Comparison of ENCODE assay signal across 35 cellular contexts in genomic region chr10:83769421-83769820, GRCh38.
"Had no signal": no experiment of that assay in that cellular context is flagged by ENCODE, and none has a peak within 500 bp of the region (broad histone marks: within the 10 kb centered on the region; RNA-seq: fewer than 3 reads in every experiment).

No MANE protein-coding gene starts in this region.

- FAIRE-seq: RCC 7860, TTC549 had no signal

- ATAC-seq: activated CD4-positive, alpha-beta T cell treated with anti-CD3 and anti-CD28 coated beads for 36 hours; activated CD4-positive, CD25-positive, alpha-beta regulatory T cell treated with anti-CD3 and anti-CD28 coated beads, Interleukin-2, amount 50 U/mL, for 24 hours; activated CD8-positive, alpha-beta T cell treated with anti-CD3 and anti-CD28 coated beads, Interleukin-2, amount 10 ng/mL, durations not matched to agents 7 days and 5 days; body of pancreas; Right ventricle myocardium inferior; WTC11 had no signal

- H3K36me3 ChIP-seq: ascending aorta, breast epithelium had no signal

- H3K27me3 ChIP-seq: ascending aorta, body of pancreas, breast epithelium had no signal

- H3K27ac ChIP-seq: ascending aorta, body of pancreas, breast epithelium, PC-9, RWPE1, SK-N-MC had no signal

- H2AFZ ChIP-seq: PC-9 had no signal

- H3K4me1 Mint-ChIP-seq: activated CD4-positive, alpha-beta T cell treated with anti-CD3 and anti-CD28 coated beads for 36 hours; activated CD4-positive, alpha-beta T cell treated with anti-CD3 and anti-CD28 coated beads, Interleukin-2, amount 10 ng/mL, durations not matched to agents 7 days and 5 days; activated naive CD4-positive, alpha-beta T cell treated with anti-CD3 and anti-CD28 coated beads, Interleukin-2, amount 50 U/mL, for 24 hours; activated naive CD8-positive, alpha-beta T cell treated with anti-CD3 and anti-CD28 coated beads, Interleukin-2, amount 10 ng/mL, durations not matched to agents 7 days and 5 days had no signal

- DNase-seq: activated CD4-positive, alpha-beta T cell treated with anti-CD3 and anti-CD28 coated beads for 36 hours; activated CD4-positive, alpha-beta T cell treated with anti-CD3 and anti-CD28 coated beads, Interleukin-2, amount 10 ng/mL, durations not matched to agents 7 days and 5 days; activated CD4-positive, alpha-beta T cell treated with anti-CD3 and anti-CD28 coated beads, Interleukin-2, amount 50 U/mL, for 48 hours; activated CD8-positive, alpha-beta T cell treated with anti-CD3 and anti-CD28 coated beads, Interleukin-2, amount 10 ng/mL, durations not matched to agents 7 days and 5 days; activated gamma-delta T cell; activated naive CD4-positive, alpha-beta T cell treated with Interleukin-2 at 50 U/mL for 16 hours; activated naive CD8-positive, alpha-beta T cell treated with anti-CD3 and anti-CD28 coated beads, Interleukin-2, amount 10 ng/mL, durations not matched to agents 7 days and 5 days; activated T-cell treated with anti-CD3 and anti-CD28 coated beads, Interleukin-2, amount 50 U/mL, for 24 hours; amygdala; body of pancreas; Karpas-422; KBM-7; NCI-H1048; NCI-H1105 treated with DMSO at 0.1 percent for 48 hours; NCI-H1436; NCI-H1694; NCI-H1930; NCI-H2081 treated with DMSO at 0.1 percent for 48 hours; NCI-H2171; NCI-H510A; NCI-H526; NCI-H748 treated with DMSO at 0.1 percent for 48 hours; PC-9; SIG-M5 had no signal

- H3K4me3 ChIP-seq: ascending aorta, body of pancreas, breast epithelium, PC-9, SK-N-MC had no signal

- H3K4me1 ChIP-seq: ascending aorta, body of pancreas, breast epithelium had no signal

- H3K9me3 Mint-ChIP-seq: activated CD4-positive, alpha-beta T cell treated with anti-CD3 and anti-CD28 coated beads, Interleukin-2, amount 10 ng/mL, durations not matched to agents 7 days and 5 days had no signal

- H3K27me3 Mint-ChIP-seq: activated CD4-positive, alpha-beta T cell treated with anti-CD3 and anti-CD28 coated beads for 36 hours; activated CD4-positive, alpha-beta T cell treated with anti-CD3 and anti-CD28 coated beads, Interleukin-2, amount 10 ng/mL, durations not matched to agents 7 days and 5 days; activated naive CD4-positive, alpha-beta T cell treated with anti-CD3 and anti-CD28 coated beads, Interleukin-2, amount 50 U/mL, for 24 hours; activated naive CD8-positive, alpha-beta T cell treated with anti-CD3 and anti-CD28 coated beads, Interleukin-2, amount 10 ng/mL, durations not matched to agents 7 days and 5 days; activated T-cell treated with anti-CD3 and anti-CD28 coated beads, Interleukin-2, amount 50 U/mL, for 24 hours had no signal

- H3K4me2 ChIP-seq: PC-9 had no signal

- H3K27ac Mint-ChIP-seq: activated CD4-positive, alpha-beta T cell treated with anti-CD3 and anti-CD28 coated beads for 36 hours; activated CD4-positive, alpha-beta T cell treated with anti-CD3 and anti-CD28 coated beads, Interleukin-2, amount 10 ng/mL, durations not matched to agents 7 days and 5 days; activated CD8-positive, alpha-beta T cell treated with anti-CD3 and anti-CD28 coated beads, Interleukin-2, amount 10 ng/mL, durations not matched to agents 7 days and 5 days; activated naive CD4-positive, alpha-beta T cell treated with anti-CD3 and anti-CD28 coated beads, Interleukin-2, amount 50 U/mL, for 24 hours; activated naive CD8-positive, alpha-beta T cell treated with anti-CD3 and anti-CD28 coated beads, Interleukin-2, amount 10 ng/mL, durations not matched to agents 7 days and 5 days; activated T-cell treated with anti-CD3 and anti-CD28 coated beads, Interleukin-2, amount 50 U/mL, for 24 hours; activated T-helper 2 cell treated with anti-CD3 and anti-CD28 coated beads, Interferon-gamma antibody, Interleukin-2, Interleukin-4, amounts not matched to agents 10 μg/mL and 5 μg/mL and 100 μg/mL, durations not matched to agents 14 hours and 24 hours and 36 hours; WTC11 had no signal

- H3K4me3 Mint-ChIP-seq: activated CD4-positive, alpha-beta T cell treated with anti-CD3 and anti-CD28 coated beads for 36 hours; activated CD4-positive, alpha-beta T cell treated with anti-CD3 and anti-CD28 coated beads, Interleukin-2, amount 10 ng/mL, durations not matched to agents 7 days and 5 days; activated CD8-positive, alpha-beta T cell treated with anti-CD3 and anti-CD28 coated beads, Interleukin-2, amount 10 ng/mL, durations not matched to agents 7 days and 5 days; activated naive CD4-positive, alpha-beta T cell treated with anti-CD3 and anti-CD28 coated beads, Interleukin-2, amount 50 U/mL, for 24 hours; activated naive CD8-positive, alpha-beta T cell treated with anti-CD3 and anti-CD28 coated beads, Interleukin-2, amount 10 ng/mL, durations not matched to agents 7 days and 5 days; activated T-cell treated with anti-CD3 and anti-CD28 coated beads, Interleukin-2, amount 50 U/mL, for 24 hours; WTC11 had no signal

- H3K9me3 ChIP-seq: ascending aorta, body of pancreas had no signal

- H3K36me3 Mint-ChIP-seq: activated naive CD4-positive, alpha-beta T cell treated with anti-CD3 and anti-CD28 coated beads, Interleukin-2, amount 50 U/mL, for 24 hours; activated naive CD8-positive, alpha-beta T cell treated with anti-CD3 and anti-CD28 coated beads, Interleukin-2, amount 10 ng/mL, durations not matched to agents 7 days and 5 days; WTC11 had no signal
